16 cellular contexts compared by ENCODE assay signal in genomic region chr15:42914728-42915497, GRCh38. TPM values are rescaled to one million over a fixed set of nuclear protein-coding genes. Genes with fewer than 3 reads are reported as not detected.
DNase-seq lines count a peak whose midpoint lies in the region; ATAC-seq, FAIRE-seq and TF ChIP-seq lines count a peak whose summit lies in the region.
"Had no signal": no experiment of that assay in that cellular context is flagged by ENCODE, and none has a peak within 500 bp of the region (broad histone marks: within the 10 kb centered on the region; RNA-seq: fewer than 3 reads in every experiment).

No MANE protein-coding gene starts in this region.

- no peaks in the 10 kb centered on the region for H3K36me3 Mint-ChIP-seq in CD14-positive monocyte
- peaks cover 0 to 4% (median 0%) of the 10 kb centered on the region in 3 donors for H3K36me3 Mint-ChIP-seq in CD8-positive, alpha-beta memory T cell
- H3K36me3 Mint-ChIP-seq: memory B cell, type B pancreatic cell had no signal

- in situ Hi-C loops in SK-MEL-5 (cut with HindIII; ENCODE audit: low pct_unique_long_range_greater_than_20kb, low sequenced_read_pairs), result no loop called here

- peaks cover under 1% of the 10 kb centered on the region for H3K79me1 ChIP-seq in neuronal stem cell (ENCODE audit: low read depth, low read length)

- POLR2A ChIA-PET in CD8-positive, alpha-beta memory T cell (lab: Charles Lee), result no interaction called here

- H2BK5ac ChIP-seq in neuronal stem cell (ENCODE audit: low read length), result no peak overlapping the region

- H2BK15ac ChIP-seq in neuronal stem cell (ENCODE audit: low read length), result no peak overlapping the region

- no peak for TF ChIP-seq CTCF in CD14-positive monocyte (IDR thresholded peaks at IDR 0.05)

- no peak overlapping the region for H4K91ac ChIP-seq in neuronal stem cell (ENCODE audit: low read depth, low read length, poor library complexity)

- no peak overlapping the region for H3K4ac ChIP-seq in neuronal stem cell (ENCODE audit: low read length)

- peaks cover 2 to 6% of the 10 kb centered on the region in 2 donors for H3K4me1 ChIP-seq in neuronal stem cell (ENCODE audit: control insufficient read depth in 2 of 2, insufficient read depth in 1 of 2, low read depth in 1 of 2, low read length in 2 of 2)
- H3K4me1 ChIP-seq in CD8-positive, alpha-beta memory T cell (ENCODE audit: insufficient read depth, low read length), result peaks cover 15% of the 10 kb centered on the region

- no peak overlapping the region for H3K14ac ChIP-seq in neuronal stem cell (ENCODE audit: low read length)

- H3K9me3 Mint-ChIP-seq in CD14-positive monocyte, result no peaks in the 10 kb centered on the region
- no peaks in the 10 kb centered on the region for H3K9me3 Mint-ChIP-seq in CD8-positive, alpha-beta memory T cell
- H3K9me3 Mint-ChIP-seq: memory B cell, type B pancreatic cell had no signal

- H2AFZ ChIP-seq in neuronal stem cell (ENCODE audit: low read length), result no peak overlapping the region

- no peak for ATAC-seq in HG02642 (IDR thresholded peaks at IDR 0.05; ENCODE audit: poor library complexity, unreplicated experiment)

- intact Hi-C loops in CD14-positive monocyte (cut with micrococcal nuclease), result no loop called here

- peak; percentile 21 for FAIRE-seq in islet of Langerhans (lab: Jason Lieb, UNC)
- FAIRE-seq: colon, GM12892 had no signal

- no peak overlapping the region for H3K4me3 ChIP-seq in neuronal stem cell (ENCODE audit: low read length in 2 of 2)
- H3K4me3 ChIP-seq in CD8-positive, alpha-beta memory T cell (ENCODE audit: low read length), result no peak overlapping the region
- H3K4me3 ChIP-seq: right atrium auricular region had no signal

- DNase-seq in CD14-positive monocyte (ENCODE audit: low spot score), result no peak
- DNase-seq in HT1080 (ENCODE audit: low read depth), result peak; percentile 37
- DNase-seq in SK-MEL-5 (ENCODE audit: low read depth, low spot score), result peak; percentile 10
- DNase-seq in neuronal stem cell (ENCODE audit: low spot score), result no peak
- no peak for DNase-seq in CD8-positive, alpha-beta memory T cell
- DNase-seq in T-helper 9 cell, result no peak
- DNase-seq: activated effector memory CD4-positive, alpha-beta T cell treated with Interleukin-2 at 50 U/mL for 16 hours; head of caudate nucleus; NCI-H1694 had no signal

- H3K23ac ChIP-seq in neuronal stem cell (ENCODE audit: low read depth, low read length, poor library complexity), result no peak overlapping the region

- no peaks in the 10 kb centered on the region for H3K27me3 ChIP-seq in neuronal stem cell (ENCODE audit: control insufficient read depth in 3 of 3, insufficient read depth in 3 of 3, low read depth in 1 of 3, low read length in 3 of 3)
- H3K27me3 ChIP-seq in CD8-positive, alpha-beta memory T cell (ENCODE audit: insufficient read depth, low read length, poor library complexity, severe bottlenecking), result no peaks in the 10 kb centered on the region
- H3K27me3 ChIP-seq: right atrium auricular region had no signal

- peak overlapping the region; percentile 20 to 85 (median 63) for H3K27ac Mint-ChIP-seq in CD14-positive monocyte
- peak overlapping the region in 2 of 8 donors; percentile 26 to 37 for H3K27ac Mint-ChIP-seq in CD8-positive, alpha-beta memory T cell
- H3K27ac Mint-ChIP-seq: memory B cell, type B pancreatic cell had no signal

- no peak overlapping the region for H2BK12ac ChIP-seq in neuronal stem cell (ENCODE audit: low read length)

- H3K9ac ChIP-seq in neuronal stem cell (ENCODE audit: low read depth, low read length, poor library complexity), result no peak overlapping the region

- no peak overlapping the region for H3K27ac ChIP-seq in neuronal stem cell (replicated peaks; ENCODE audit: low read length)
- H3K27ac ChIP-seq in CD8-positive, alpha-beta memory T cell (ENCODE audit: low read depth, low read length), result no peak overlapping the region
- H3K27ac ChIP-seq: right atrium auricular region had no signal

- WGBS in neuronal stem cell (ENCODE audit: extremely low coverage in 2 of 2, insufficient read length in 2 of 2, insufficient replicate concordance in 1 of 2), 2 donors, result no CpG with 5 or more reads among the region's 5 CpGs

- no peak overlapping the region for H4K8ac ChIP-seq in neuronal stem cell (ENCODE audit: low read depth, low read length)

- CTCF ChIA-PET in CD8-positive, alpha-beta memory T cell (lab: Charles Lee), result interaction anchor here (4.1 kb wide), 1 partner anchor 11 kb away, joined by 14 read pairs; no protein-coding TSS in a partner anchor

- peaks cover 54% of the 10 kb centered on the region for H3K4me1 Mint-ChIP-seq in CD14-positive monocyte
- peaks cover 33 to 63% (median 50%) of the 10 kb centered on the region in 3 donors for H3K4me1 Mint-ChIP-seq in CD8-positive, alpha-beta memory T cell

- no peaks in the 10 kb centered on the region for H3K27me3 Mint-ChIP-seq in CD14-positive monocyte (ENCODE audit: low read depth in 3 of 3)
- H3K27me3 Mint-ChIP-seq in CD8-positive, alpha-beta memory T cell, result no peaks in the 10 kb centered on the region
- H3K27me3 Mint-ChIP-seq: memory B cell, type B pancreatic cell had no signal

- H2AK5ac ChIP-seq in neuronal stem cell (ENCODE audit: low read depth, low read length), result no peak overlapping the region

- no peaks in the 10 kb centered on the region for H3K36me3 ChIP-seq in neuronal stem cell (replicated peaks in 1 of 2; ENCODE audit: control insufficient read depth in 2 of 2, insufficient read depth in 2 of 2, low read length in 2 of 2)
- no peaks in the 10 kb centered on the region for H3K36me3 ChIP-seq in CD8-positive, alpha-beta memory T cell (ENCODE audit: insufficient read depth, low read length)
- H3K36me3 ChIP-seq: right atrium auricular region had no signal

- no peak overlapping the region for H2BK120ac ChIP-seq in neuronal stem cell (ENCODE audit: low read depth, low read length)

- peaks cover 0 to 3% of the 10 kb centered on the region in 2 donors for H3K9me3 ChIP-seq in neuronal stem cell (replicated peaks in 1 of 2; ENCODE audit: control insufficient read depth in 2 of 2, insufficient read depth in 1 of 2, low read depth in 1 of 2, low read length in 2 of 2)
- no peaks in the 10 kb centered on the region for H3K9me3 ChIP-seq in CD8-positive, alpha-beta memory T cell (ENCODE audit: low read length)
- H3K9me3 ChIP-seq: right atrium auricular region had no signal

- no peak overlapping the region for H3K4me2 ChIP-seq in neuronal stem cell (ENCODE audit: insufficient read depth, low read length, poor library complexity, severe bottlenecking)

- no peak overlapping the region for H3K18ac ChIP-seq in neuronal stem cell (ENCODE audit: low read length)

- peak overlapping the region; percentile 23 to 55 for H3K4me3 Mint-ChIP-seq in CD14-positive monocyte
- peak overlapping the region in 3 of 7 donors; percentile 9 to 27 (median 18) for H3K4me3 Mint-ChIP-seq in CD8-positive, alpha-beta memory T cell
- H3K4me3 Mint-ChIP-seq: memory B cell, type B pancreatic cell had no signal

RNA-seq across cellular contexts. Expression of gene TTBK2, which starts 5.7 kb away (rescaled TPM):
- polyA plus RNA-seq in CD14-positive monocyte, result 1 to 10 TPM; 3.7 to 5.7 TPM
- 3.1 and 3.7 TPM in 2 replicates for total RNA-seq in HT1080 (2014; rRNA removed; shearing (Covaris generic))
- 2.8 and 4.4 TPM in 2 replicates for polyA plus RNA-seq in HT1080 (2015; cell fraction: cytosol; rRNA removed)
- 9.2 and 11.3 TPM in 2 replicates for polyA plus RNA-seq in HT1080 (2015; cell fraction: nucleus; rRNA removed)
- 5.6 and 6.5 TPM in 2 replicates for total RNA-seq in SK-MEL-5 (2014; rRNA removed; shearing (Covaris generic))
- polyA plus RNA-seq in SK-MEL-5 (2015; cell fraction: cytosol; rRNA removed), result 3.0 and 6.9 TPM in 2 replicates
- 9.2 and 10.7 TPM in 2 replicates for polyA plus RNA-seq in SK-MEL-5 (2015; cell fraction: nucleus; rRNA removed)
- polyA plus RNA-seq in neuronal stem cell (2013, experiment 1 of 2), result 9.4 TPM
- 9.3 TPM for polyA plus RNA-seq in neuronal stem cell (2013, experiment 2 of 2)
- 10 to 100 TPM in 1 of 2 experiments, 1 to 10 TPM in 1; 9.3 to 11.4 TPM for total RNA-seq in CD8-positive, alpha-beta memory T cell
- 11.1 TPM for polyA plus RNA-seq in CD8-positive, alpha-beta memory T cell

Comparison
In these comparisons a context has a peak if more than half of its experiments do, and no peak if none do; other contexts are left out.
1. DNase-seq: peak in HT1080 (single experiment) and SK-MEL-5 (single experiment); none in CD14-positive monocyte (single experiment), neuronal stem cell (single experiment), CD8-positive, alpha-beta memory T cell (0 of 5) and T-helper 9 cell (single experiment).